ENCODE assay signal across 13 cellular contexts in the genomic region with DNA sequence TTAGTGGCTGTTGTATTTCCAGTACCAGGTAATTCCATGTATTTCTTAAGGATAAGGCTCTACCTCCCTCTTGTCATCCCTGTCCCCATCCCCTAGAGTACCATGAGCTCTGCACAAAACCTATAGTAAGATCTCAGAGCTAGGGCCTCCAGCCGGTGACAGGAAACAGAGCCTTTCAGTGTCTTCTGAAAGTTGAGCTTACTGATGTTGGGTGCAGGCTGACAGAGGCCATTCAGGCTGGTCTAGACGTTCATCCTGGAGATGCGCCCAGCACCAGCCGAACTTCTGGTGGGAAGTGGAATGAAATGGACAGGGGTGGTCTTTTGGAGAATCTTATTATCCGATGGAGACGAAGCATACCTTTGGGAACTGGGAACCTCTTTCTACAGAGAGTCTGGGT. TPM values are rescaled to one million over a fixed set of nuclear protein-coding genes. Genes with fewer than 3 reads are reported as not detected.
DNase-seq lines count a peak whose midpoint lies in the region; ATAC-seq, FAIRE-seq and TF ChIP-seq lines count a peak whose summit lies in the region.
"Had no signal": no experiment of that assay in that cellular context is flagged by ENCODE, and none has a peak within 500 bp of the region (broad histone marks: within the 10 kb centered on the region; RNA-seq: fewer than 3 reads in every experiment).

No MANE protein-coding gene starts in this region.

- H3K9me3 Mint-ChIP-seq in activated CD4-positive, alpha-beta T cell treated with anti-CD3 and anti-CD28 coated beads, Interleukin-2, amount 10 ng/mL, durations not matched to agents 24 days and 14 days, result no peaks in the 10 kb centered on the region

- H3K36me3 Mint-ChIP-seq in activated CD4-positive, alpha-beta T cell treated with anti-CD3 and anti-CD28 coated beads, Interleukin-2, amount 10 ng/mL, durations not matched to agents 24 days and 14 days (ENCODE audit: low read depth), result no peaks in the 10 kb centered on the region

- H3K27me3 Mint-ChIP-seq in activated CD4-positive, alpha-beta T cell treated with anti-CD3 and anti-CD28 coated beads, Interleukin-2, amount 10 ng/mL, durations not matched to agents 24 days and 14 days, result peaks cover 1% of the 10 kb centered on the region

- no peak overlapping the region for H3K27ac Mint-ChIP-seq in activated CD4-positive, alpha-beta T cell treated with anti-CD3 and anti-CD28 coated beads, Interleukin-2, amount 10 ng/mL, durations not matched to agents 24 days and 14 days

- ATAC-seq in GM18519 (IDR thresholded peaks at IDR 0.05; ENCODE audit: low FRiP score, unreplicated experiment) (peak; percentile 36), GM21423 (IDR thresholded peaks at IDR 0.05; ENCODE audit: unreplicated experiment) (peak; percentile 57), HG03066 (IDR thresholded peaks at IDR 0.05; ENCODE audit: low read depth, unreplicated experiment) (peak; percentile 55), left colon (no peak)

- H3K4me1 Mint-ChIP-seq in activated CD4-positive, alpha-beta T cell treated with anti-CD3 and anti-CD28 coated beads, Interleukin-2, amount 10 ng/mL, durations not matched to agents 24 days and 14 days, result peaks cover 6% of the 10 kb centered on the region

- H3K4me3 Mint-ChIP-seq in activated CD4-positive, alpha-beta T cell treated with anti-CD3 and anti-CD28 coated beads, Interleukin-2, amount 10 ng/mL, durations not matched to agents 24 days and 14 days, result no peak overlapping the region

- intact Hi-C loops in left colon (cut with DNase I, micrococcal nuclease), result no loop called here
- intact Hi-C loops in activated CD4-positive, alpha-beta T cell treated with anti-CD3 and anti-CD28 coated beads, Interleukin-2, amount 10 ng/mL, durations not matched to agents 24 days and 14 days (cut with micrococcal nuclease), result no loop called here

- DNase-seq in left colon (no peak), urothelium cell line (ENCODE audit: low spot score) (no peak), NCI-H1436 treated with DMSO at 0.1 percent for 48 hours (lab: John Stamatoyannopoulos, UW) (no peak)
- no peak for DNase-seq in activated CD4-positive, alpha-beta T cell treated with anti-CD3 and anti-CD28 coated beads, Interleukin-2, amount 10 ng/mL, durations not matched to agents 24 days and 14 days
- DNase-seq: activated CD4-positive, alpha-beta T cell treated with anti-CD3 and anti-CD28 coated beads, Interleukin-2, amount 50 U/mL, for 48 hours; amygdala; NCI-H187; nucleus accumbens had no signal

- no peak for FAIRE-seq in urothelium cell line (lab: Jason Lieb, UNC)
- FAIRE-seq: islet of Langerhans had no signal

- TF ChIP-seq POLR2A in Raji (IDR thresholded peaks at IDR 0.05; ENCODE audit: insufficient read depth, low read depth, low read length), result peak; percentile 57; the same call in 1 of the 2 replicates

RNA-seq across cellular contexts. Expression of gene LYPD6B, which starts 16.7 kb away (rescaled TPM):
- total RNA-seq in left colon, result 1 to 10 TPM; 1.7 to 7.0 TPM
- total RNA-seq in activated CD4-positive, alpha-beta T cell treated with anti-CD3 and anti-CD28 coated beads, Interleukin-2, amount 10 ng/mL, durations not matched to agents 24 days and 14 days, result not detected in 2 replicates
